8 cellular contexts compared by ENCODE assay signal in the genomic region with DNA sequence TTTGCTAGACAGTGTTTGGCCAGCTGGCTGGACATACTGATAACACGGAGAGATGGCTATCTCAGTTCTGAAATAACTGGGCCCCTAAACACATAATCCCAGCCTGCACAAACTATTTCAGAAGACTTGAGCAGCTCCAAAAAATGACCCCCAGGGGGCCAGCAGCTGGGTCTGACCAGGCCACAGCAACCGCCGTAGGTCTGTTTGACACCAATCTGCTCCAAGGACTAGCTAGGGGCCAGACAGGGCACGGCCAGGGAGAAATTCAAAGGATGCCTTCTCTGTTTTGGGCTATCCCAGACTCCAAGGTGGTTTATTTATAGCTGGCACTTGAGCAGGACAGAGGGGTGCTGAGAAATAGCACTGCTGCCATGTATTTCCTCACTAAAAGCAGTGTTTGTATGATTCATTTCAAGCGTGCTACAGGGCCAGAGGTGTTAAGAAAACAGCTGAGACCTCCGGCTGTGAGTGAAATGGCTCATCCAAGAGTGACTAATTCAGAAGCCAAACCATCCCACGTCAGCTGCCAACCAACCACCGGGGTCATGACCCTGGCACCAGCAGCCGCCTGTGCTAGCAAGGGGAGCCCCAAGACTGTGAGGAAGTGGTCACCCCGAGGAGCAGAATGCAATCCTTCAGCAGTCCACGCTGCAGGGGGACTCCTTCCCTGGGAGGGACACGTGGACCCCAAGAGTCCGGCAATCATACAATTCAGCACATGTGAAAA. TPM values are rescaled to one million over a fixed set of nuclear protein-coding genes. Genes with fewer than 3 reads are reported as not detected.
A peak's percentile ranks its signal among the peaks of the same experiment; 100 is the strongest.
DNase-seq lines count a peak whose midpoint lies in the region; ATAC-seq and TF ChIP-seq lines count a peak whose summit lies in the region.

No MANE protein-coding gene starts in this region.

- H3K4me3 ChIP-seq in RWPE2 (ENCODE audit: severe bottlenecking) (no peak overlapping the region), skeletal muscle tissue (ENCODE audit: low read length in 3 of 3) (peak overlapping the region in 1 of 3 donors; percentile 31)

- no peaks in the 10 kb centered on the region for H3K9me3 ChIP-seq in RWPE2 (ENCODE audit: severe bottlenecking)
- no peaks in the 10 kb centered on the region for H3K9me3 ChIP-seq in skeletal muscle tissue (ENCODE audit: control insufficient read depth in 3 of 3, low read length in 3 of 3)

- H3K27ac ChIP-seq in RWPE2 (ENCODE audit: poor library complexity, severe bottlenecking) (peak overlapping the region; percentile 17), skeletal muscle tissue (ENCODE audit: low read depth, low read length) (peak overlapping the region; percentile 69)

- DNase-seq in A172 (ENCODE audit: low spot score) = peak; percentile 99
- peak; percentile 86 for DNase-seq in RWPE2 (ENCODE audit: low spot score)
- DNase-seq in activated gamma-delta T cell treated with anti-CD3 and anti-CD28 coated beads, Interleukin-2, amount 50 U/mL, for 16 hours (ENCODE audit: low read depth) = peak; percentile 63
- DNase-seq in Right ventricle myocardium superior = peak; percentile 63

- intact Hi-C loops in Right ventricle myocardium superior (cut with DNase I) = no loop called here

- H3K4me1 ChIP-seq in RWPE2 (ENCODE audit: insufficient read depth, poor library complexity, severe bottlenecking) (peaks cover 20% of the 10 kb centered on the region), skeletal muscle tissue (ENCODE audit: control insufficient read depth in 3 of 3, insufficient read depth in 3 of 3, low read length in 3 of 3) (peaks cover 33 to 47% (median 37%) of the 10 kb centered on the region in 3 donors)

- H3K27me3 ChIP-seq in RWPE2 (ENCODE audit: insufficient read depth, poor library complexity, severe bottlenecking) (no peaks in the 10 kb centered on the region), skeletal muscle tissue (ENCODE audit: control insufficient read depth in 3 of 3, insufficient read depth in 3 of 3, low read length in 3 of 3) (no peaks in the 10 kb centered on the region)

- ATAC-seq in GM18511 (IDR thresholded peaks at IDR 0.05; ENCODE audit: unreplicated experiment) (peak; percentile 75), HG03066 (IDR thresholded peaks at IDR 0.05; ENCODE audit: low read depth, unreplicated experiment) (peak; percentile 49), RWPE2 (ENCODE audit: low read depth) (peak; percentile 87), Right ventricle myocardium superior (ENCODE audit: poor library complexity) (peak; percentile 59), HG03280 (IDR thresholded peaks at IDR 0.05; ENCODE audit: unreplicated experiment) (no peak)

- no peak for TF ChIP-seq CTCF in RWPE2 (IDR thresholded peaks at IDR 0.05; ENCODE audit: poor library complexity, severe bottlenecking)

- no peaks in the 10 kb centered on the region for H3K36me3 ChIP-seq in RWPE2 (ENCODE audit: low read depth)
- peaks cover 0 to 8% (median 0%) of the 10 kb centered on the region in 3 donors for H3K36me3 ChIP-seq in skeletal muscle tissue (ENCODE audit: control insufficient read depth in 3 of 3, insufficient read depth in 3 of 3, low read length in 3 of 3)

- peak overlapping the region; percentile 1 to 53 (median 2) for H3K9ac ChIP-seq in skeletal muscle tissue (ENCODE audit: low read depth in 1 of 3, low read length in 3 of 3)

RNA-seq across cellular contexts. Expression of a gene that starts 5.7 kb away (rescaled TPM):
- total RNA-seq in A172 (2014; rRNA removed; shearing (Covaris generic)) = 19.9 and 37.4 TPM in 2 replicates
- 50.3 TPM for total RNA-seq in Right ventricle myocardium superior
- 31.8 TPM for total RNA-seq in skeletal muscle tissue

RNA-seq across cellular contexts. Expression of a gene that starts 51.6 kb away (rescaled TPM):
- 14.5 and 21.0 TPM in 2 replicates for total RNA-seq in A172 (2014; rRNA removed; shearing (Covaris generic))
- total RNA-seq in Right ventricle myocardium superior (11.5 TPM), skeletal muscle tissue (12.5 TPM)

RNA-seq across cellular contexts. Expression of a gene that starts 52.5 kb away (rescaled TPM):
- 30.8 and 33.1 TPM in 2 replicates for total RNA-seq in A172 (2014; rRNA removed; shearing (Covaris generic))
- 20.5 TPM for total RNA-seq in Right ventricle myocardium superior
- total RNA-seq in skeletal muscle tissue = 26.1 TPM

RNA-seq across cellular contexts. Expression of a gene that starts 52.9 kb away (rescaled TPM):
- 153 and 157 TPM in 2 replicates for total RNA-seq in A172 (2014; rRNA removed; shearing (Covaris generic))
- total RNA-seq in Right ventricle myocardium superior = 47.0 TPM
- total RNA-seq in skeletal muscle tissue = 36.5 TPM
